Comparison of ENCODE assay signal across 13 cellular contexts in genomic region chr2:200786423-200786822, GRCh38. TPM values are rescaled to one million over a fixed set of nuclear protein-coding genes. Genes with fewer than 3 reads are reported as not detected.
DNase-seq lines count a peak whose midpoint lies in the region; ATAC-seq and TF ChIP-seq lines count a peak whose summit lies in the region.
"Had no signal": no experiment of that assay in that cellular context is flagged by ENCODE, and none has a peak within 500 bp of the region (broad histone marks: within the 10 kb centered on the region; RNA-seq: fewer than 3 reads in every experiment).

No MANE protein-coding gene starts in this region.

- no peak for ATAC-seq in activated naive CD4-positive, alpha-beta T cell treated with anti-CD3 and anti-CD28 coated beads, Interleukin-2, amount 50 U/mL, for 72 hours
- ATAC-seq: stimulated activated naive B cell treated with anti-CD40 and anti-IgM and Interleukin-4, amounts not matched to agents 10 μg/mL and 1 μg/mL and 100 μg/mL, for 72 hours had no signal

- H3K4me3 ChIP-seq in AG10803 (ENCODE audit: low read length) (no peak overlapping the region), brain microvascular endothelial cell (ENCODE audit: low read depth, low read length) (no peak overlapping the region)
- H3K4me3 ChIP-seq: MG63 had no signal

- no peaks in the 10 kb centered on the region for H3K27me3 ChIP-seq in brain microvascular endothelial cell (replicated peaks)
- H3K27me3 ChIP-seq: BE2C, MG63 had no signal

- no peaks in the 10 kb centered on the region for H3K36me3 ChIP-seq in brain microvascular endothelial cell (replicated peaks)
- H3K36me3 ChIP-seq: BE2C, MG63 had no signal

- no peaks in the 10 kb centered on the region for H3K9me3 Mint-ChIP-seq in activated naive CD4-positive, alpha-beta T cell treated with anti-CD3 and anti-CD28 coated beads, Interleukin-2, amount 50 U/mL, for 72 hours
- H3K9me3 Mint-ChIP-seq: stimulated activated naive B cell treated with anti-CD40 and anti-IgM and Interleukin-4, amounts not matched to agents 10 μg/mL and 1 μg/mL and 100 μg/mL, for 72 hours had no signal

- H3K36me3 Mint-ChIP-seq in activated naive CD4-positive, alpha-beta T cell treated with anti-CD3 and anti-CD28 coated beads, Interleukin-2, amount 50 U/mL, for 72 hours: no peaks in the 10 kb centered on the region
- H3K36me3 Mint-ChIP-seq: stimulated activated naive B cell treated with anti-CD40 and anti-IgM and Interleukin-4, amounts not matched to agents 10 μg/mL and 1 μg/mL and 100 μg/mL, for 72 hours had no signal

- H3K27ac Mint-ChIP-seq in activated naive CD4-positive, alpha-beta T cell treated with anti-CD3 and anti-CD28 coated beads, Interleukin-2, amount 50 U/mL, for 72 hours: no peak overlapping the region
- H3K27ac Mint-ChIP-seq: stimulated activated naive B cell treated with anti-CD40 and anti-IgM and Interleukin-4, amounts not matched to agents 10 μg/mL and 1 μg/mL and 100 μg/mL, for 72 hours had no signal

- in situ Hi-C loops in brain microvascular endothelial cell (cut with HindIII; ENCODE audit: low pct_ligation_motif_present, low sequenced_read_pairs): no loop called here

- DNase-seq in AG10803 (ENCODE audit: low read depth) (peak; percentile 50), LoVo (ENCODE audit: low spot score) (peak; percentile 70), brain microvascular endothelial cell (no peak), left kidney (ENCODE audit: low read depth, low spot score) (peak; percentile 25), kidney glomerular epithelial cell (lab: John Stamatoyannopoulos, UW) (no peak), activated gamma-delta T cell (lab: John Stamatoyannopoulos, UW) (no peak)
- no peak for DNase-seq in stimulated activated CD4-positive, alpha-beta T cell treated with anti-CD3 and anti-CD28 coated beads, Interleukin-4, amount 100 ng/mL, for 24 hours
- DNase-seq in activated naive CD4-positive, alpha-beta T cell treated with anti-CD3 and anti-CD28 coated beads, Interleukin-2, amount 50 U/mL, for 72 hours (ENCODE audit: low spot score in 2 of 2): no peak
- DNase-seq: BE2C; head of caudate nucleus; NCI-H82; stimulated activated naive B cell treated with anti-CD40 and anti-IgM and Interleukin-4, amounts not matched to agents 10 μg/mL and 1 μg/mL and 100 μg/mL, for 72 hours had no signal

- H3K27ac ChIP-seq in brain microvascular endothelial cell: peak overlapping the region; percentile 99

- TF ChIP-seq CTCF in AG10803 (conservative IDR thresholded peaks at IDR 0.05; ENCODE audit: low read length) (no peak), brain microvascular endothelial cell (IDR thresholded peaks at IDR 0.05; ENCODE audit: low read depth, low read length, missing control alignments) (no peak)

RNA-seq across cellular contexts. Expression of gene BZW1, which starts 25.3 kb away (rescaled TPM):
- total RNA-seq in activated naive CD4-positive, alpha-beta T cell treated with anti-CD3 and anti-CD28 coated beads, Interleukin-2, amount 50 U/mL, for 72 hours: 100 to 1,000 TPM; 492 to 527 TPM

Comparison
In these comparisons a context has a peak if more than half of its experiments do, and no peak if none do; other contexts are left out.
1. DNase-seq: peak in AG10803 (single experiment), LoVo (single experiment) and left kidney (single experiment); none in brain microvascular endothelial cell (single experiment), kidney glomerular epithelial cell (single experiment), stimulated activated CD4-positive, alpha-beta T cell treated with anti-CD3 and anti-CD28 coated beads, Interleukin-4, amount 100 ng/mL, for 24 hours (single experiment), activated gamma-delta T cell (single experiment) and activated naive CD4-positive, alpha-beta T cell treated with anti-CD3 and anti-CD28 coated beads, Interleukin-2, amount 50 U/mL, for 72 hours (0 of 2).